Comparison of ENCODE assay signal across 16 cellular contexts in the genomic region with DNA sequence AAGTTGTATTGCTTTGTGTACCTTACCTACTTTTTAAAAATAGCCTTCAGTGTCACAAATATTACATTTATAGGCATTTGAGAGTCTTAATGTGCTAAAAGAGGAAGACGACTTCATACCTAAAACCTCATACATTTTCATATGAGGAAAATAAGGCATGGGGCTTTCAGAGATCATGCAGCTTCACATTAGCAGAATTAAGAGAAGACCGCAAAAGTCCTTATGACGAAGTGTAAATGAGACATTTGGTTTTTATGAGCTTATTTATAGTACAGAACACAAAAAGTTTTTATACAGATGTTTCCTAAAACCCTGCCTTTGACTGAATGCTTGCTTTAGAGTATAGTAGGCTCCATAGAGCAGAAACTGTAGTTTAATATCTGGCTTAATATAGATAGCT. TPM values are rescaled to one million over a fixed set of nuclear protein-coding genes. Genes with fewer than 3 reads are reported as not detected.
A peak's percentile ranks its signal among the peaks of the same experiment; 100 is the strongest.
DNase-seq lines count a peak whose midpoint lies in the region; ATAC-seq and TF ChIP-seq lines count a peak whose summit lies in the region.
"Had no signal": no experiment of that assay in that cellular context is flagged by ENCODE, and none has a peak within 500 bp of the region (broad histone marks: within the 10 kb centered on the region; RNA-seq: fewer than 3 reads in every experiment).

No MANE protein-coding gene starts in this region.

- H3K4me1 Mint-ChIP-seq in activated B cell treated with CpG ODN at 0.5 μM for 24 hours: peaks cover 47% of the 10 kb centered on the region
- H3K4me1 Mint-ChIP-seq: activated naive CD8-positive, alpha-beta T cell treated with anti-CD3 and anti-CD28 coated beads for 36 hours; natural killer cell had no signal

- H3K4me3 ChIP-seq in brain microvascular endothelial cell (ENCODE audit: low read depth, low read length): no peak overlapping the region
- H3K4me3 ChIP-seq: coronary artery had no signal

- no peak overlapping the region for H3K27ac ChIP-seq in brain microvascular endothelial cell
- H3K27ac ChIP-seq: coronary artery had no signal

- H3K36me3 Mint-ChIP-seq in activated B cell treated with CpG ODN at 0.5 μM for 24 hours (ENCODE audit: low read depth): peaks cover 70% of the 10 kb centered on the region

- peak; percentile 85 for ATAC-seq in GM18520 (IDR thresholded peaks at IDR 0.05; ENCODE audit: unreplicated experiment)
- peak; percentile 71 for ATAC-seq in GM21515 (IDR thresholded peaks at IDR 0.05; ENCODE audit: unreplicated experiment)
- ATAC-seq in HG03066 (IDR thresholded peaks at IDR 0.05; ENCODE audit: low read depth, unreplicated experiment): peak; percentile 79
- peak; percentile 85 for ATAC-seq in activated B cell treated with CpG ODN at 0.5 μM for 24 hours (ENCODE audit: low read depth)
- ATAC-seq: natural killer cell had no signal

- peaks cover 2% of the 10 kb centered on the region for H3K9me3 Mint-ChIP-seq in activated B cell treated with CpG ODN at 0.5 μM for 24 hours
- H3K9me3 Mint-ChIP-seq: activated naive CD8-positive, alpha-beta T cell treated with anti-CD3 and anti-CD28 coated beads for 36 hours; natural killer cell had no signal

- no peaks in the 10 kb centered on the region for H3K27me3 ChIP-seq in brain microvascular endothelial cell (replicated peaks)

- in situ Hi-C loops in brain microvascular endothelial cell (cut with HindIII; ENCODE audit: low pct_ligation_motif_present, low sequenced_read_pairs): no loop called here

- CTCF ChIA-PET in activated B cell treated with CpG ODN at 0.5 μM for 24 hours (lab: Charles Lee): no interaction called here

- peak overlapping the region; percentile 65 for H3K4me3 Mint-ChIP-seq in activated B cell treated with CpG ODN at 0.5 μM for 24 hours
- H3K4me3 Mint-ChIP-seq: activated naive CD8-positive, alpha-beta T cell treated with anti-CD3 and anti-CD28 coated beads for 36 hours; natural killer cell had no signal

- peaks cover 40% of the 10 kb centered on the region for H3K36me3 ChIP-seq in brain microvascular endothelial cell (replicated peaks)

- H3K27ac Mint-ChIP-seq in activated B cell treated with CpG ODN at 0.5 μM for 24 hours: peak overlapping the region; percentile 85
- H3K27ac Mint-ChIP-seq: natural killer cell had no signal

- H3K27me3 Mint-ChIP-seq in activated B cell treated with CpG ODN at 0.5 μM for 24 hours: no peaks in the 10 kb centered on the region
- H3K27me3 Mint-ChIP-seq: activated naive CD8-positive, alpha-beta T cell treated with anti-CD3 and anti-CD28 coated beads for 36 hours had no signal

- no peak for TF ChIP-seq CTCF in activated B cell treated with CpG ODN at 0.5 μM for 24 hours (IDR thresholded peaks at IDR 0.05)
- TF ChIP-seq CTCF in brain microvascular endothelial cell (IDR thresholded peaks at IDR 0.05; ENCODE audit: low read depth, low read length, missing control alignments): no peak

- POLR2A ChIA-PET in activated B cell treated with CpG ODN at 0.5 μM for 24 hours (lab: Charles Lee): interaction anchor here (1.0 to 1.8 kb wide), 2 partner anchors 10 to 243 kb away, joined by 5 to 19 read pairs; a partner anchor contains a TSS

- intact Hi-C loops in activated B cell treated with CpG ODN at 0.5 μM for 24 hours (cut with micrococcal nuclease): loop anchor here (1.0 to 5.0 kb wide), 5 partner anchors 10 to 327 kb away; a partner anchor contains a TSS

- DNase-seq in activated B cell treated with CpG ODN at 0.5 μM for 24 hours: no peak
- no peak for DNase-seq in COLO829 (ENCODE audit: low spot score)
- DNase-seq in activated CD8-positive, alpha-beta memory T cell treated with anti-CD3 and anti-CD28 coated beads for 24 hours: no peak
- DNase-seq in activated effector memory CD4-positive, alpha-beta T cell treated with anti-CD3 and anti-CD28 coated beads, Interleukin-2, amount 50 U/mL, for 16 hours: no peak
- no peak for DNase-seq in brain microvascular endothelial cell
- DNase-seq: activated CD4-positive, alpha-beta T cell treated with anti-CD3 and anti-CD28 coated beads, Interleukin-2, amount 50 U/mL, for 1 hour; activated naive CD8-positive, alpha-beta T cell treated with anti-CD3 and anti-CD28 coated beads for 36 hours; COR-L47; islet precursor cell; natural killer cell; NCI-H1048; NCI-H82 had no signal

RNA-seq across cellular contexts. Expression of a gene that starts 10.1 kb away (rescaled TPM):
- 10.3 and 10.6 TPM in 2 replicates for total RNA-seq in activated B cell treated with CpG ODN at 0.5 μM for 24 hours

RNA-seq across cellular contexts. Expression of a gene that starts 57.2 kb away (rescaled TPM):
- total RNA-seq in activated B cell treated with CpG ODN at 0.5 μM for 24 hours: 66.7 and 68.5 TPM in 2 replicates
